Comparison of ENCODE assay signal across 9 cellular contexts in the genomic region with DNA sequence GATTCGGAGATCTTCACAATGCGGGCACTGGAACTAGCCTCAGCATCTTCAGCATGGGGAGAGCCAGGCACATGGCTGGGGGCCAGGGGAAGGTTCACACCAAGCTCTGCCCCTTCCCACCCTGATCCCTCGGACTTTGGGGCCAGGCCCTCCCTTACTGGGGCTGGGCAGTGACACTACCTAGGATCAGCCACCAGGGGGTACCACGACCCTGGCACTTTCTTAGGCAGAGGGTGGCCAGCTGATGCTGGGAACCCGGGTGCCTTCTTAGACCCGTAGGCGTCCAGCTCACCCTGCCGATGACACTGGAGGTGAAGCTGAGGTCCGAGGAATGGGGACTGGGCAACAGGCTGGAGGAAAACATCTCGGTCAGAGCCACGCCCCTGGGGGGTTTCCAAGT. TPM values are rescaled to one million over a fixed set of nuclear protein-coding genes. Genes with fewer than 3 reads are reported as not detected.
DNase-seq lines count a peak whose midpoint lies in the region; ATAC-seq and TF ChIP-seq lines count a peak whose summit lies in the region.
"Not testable (repeated sequence)": the region's sequence is repeated elsewhere in the genome, so short reads cannot be mapped to it uniquely, and the experiment has no call there.
"Had no signal": no experiment of that assay in that cellular context is flagged by ENCODE, and none has a peak within 500 bp of the region (broad histone marks: within the 10 kb centered on the region; RNA-seq: fewer than 3 reads in every experiment).

No MANE protein-coding gene starts in this region.

- H3K4me2 ChIP-seq in GM23338; mammary epithelial cell (ENCODE audit: insufficient read depth, low read depth, low read length): not testable (repeated sequence)

- H2AFZ ChIP-seq in GM23338; mammary epithelial cell (ENCODE audit: low read depth, low read length): not testable (repeated sequence)

- not testable (repeated sequence) for H3K27me3 Mint-ChIP-seq in CD8-positive, alpha-beta T cell (ENCODE audit: low read depth); GM23338 (ENCODE audit: insufficient read depth, low read depth, poor library complexity); neural crest cell (ENCODE audit: low read depth)

- not testable (repeated sequence) for H3K9me3 Mint-ChIP-seq in CD8-positive, alpha-beta T cell; GM23338; neural crest cell

- no CpG with 5 or more reads among the region's 11 CpGs for WGBS in mammary epithelial cell (ENCODE audit: low coverage, missing lambda C conversion rate)

- dilution Hi-C loops in mammary epithelial cell (cut with HindIII; ENCODE audit: low sequenced_read_pairs): not testable (repeated sequence)

- peak in 1 of 7 experiments; percentile 13 for DNase-seq in CD8-positive, alpha-beta T cell
- DNase-seq in GM23338 (ENCODE audit: low spot score): peak; percentile 48
- peak; percentile 4 for DNase-seq in NCI-H460 (ENCODE audit: extremely low read depth, low read depth)
- peak; percentile 34 for DNase-seq in activated CD4-positive, alpha-beta T cell treated with anti-CD3 and anti-CD28 coated beads for 48 hours
- DNase-seq in mammary epithelial cell, tibial artery: not testable (repeated sequence)
- DNase-seq in head of caudate nucleus: peak in 26 of 42 donors; percentile 5 to 55 (median 18)
- peak; percentile 29 for DNase-seq in neural crest cell (ENCODE audit: low read depth, low spot score)

- not testable (repeated sequence) for H3K36me3 Mint-ChIP-seq in CD8-positive, alpha-beta T cell; GM23338 (ENCODE audit: low read depth); neural crest cell (ENCODE audit: low read depth)

- not testable (repeated sequence) for H3K27ac ChIP-seq in CD8-positive, alpha-beta T cell (ENCODE audit: low read depth, low read length); GM23338 (ENCODE audit: low read depth); mammary epithelial cell (ENCODE audit: insufficient read depth, low read depth, low read length); tibial artery

- H3F3A ChIP-seq in GM23338 (replicated peaks; ENCODE audit: low read depth): not testable (repeated sequence)

- not testable (repeated sequence) for H3K79me2 ChIP-seq in GM23338 (replicated peaks; ENCODE audit: insufficient read depth); mammary epithelial cell (ENCODE audit: insufficient read depth, low read length)

- H3K27me3 ChIP-seq in CD8-positive, alpha-beta T cell (ENCODE audit: insufficient read depth, low read length); GM23338 (ENCODE audit: insufficient read depth); mammary epithelial cell (ENCODE audit: insufficient read depth, low read length); tibial artery: not testable (repeated sequence)

- CTCF ChIA-PET in CD8-positive, alpha-beta T cell (lab: Charles Lee); mammary epithelial cell (lab: Charles Lee; ENCODE audit: low non-redundant PET): not testable (repeated sequence)

- BruUV-seq in mammary epithelial cell (replicated peaks; lab: Mats Ljungman, UMichigan): not testable (repeated sequence)

- intact Hi-C loops in CD8-positive, alpha-beta T cell (cut with DNase I, micrococcal nuclease); mammary epithelial cell (cut with micrococcal nuclease); head of caudate nucleus (cut with DNase I); tibial artery (cut with DNase I; ENCODE audit: low total_unique reads): not testable (repeated sequence)

- ATAC-seq in CD8-positive, alpha-beta T cell; GM23338: not testable (repeated sequence)

- not testable (repeated sequence) for H3K4me1 ChIP-seq in CD8-positive, alpha-beta T cell (ENCODE audit: insufficient read depth, low read length); GM23338 (ENCODE audit: insufficient read depth); mammary epithelial cell (ENCODE audit: insufficient read depth, low read length); tibial artery

- POLR2A ChIA-PET in CD8-positive, alpha-beta T cell (lab: Charles Lee): not testable (repeated sequence)

- not testable (repeated sequence) for H3K4me3 ChIP-seq in CD8-positive, alpha-beta T cell (ENCODE audit: low read depth, low read length); GM23338; mammary epithelial cell (replicated peaks in 1 of 3; ENCODE audit: insufficient read depth in 1 of 3, low read depth in 2 of 3, low read length in 3 of 3); tibial artery

- H3K4me1 Mint-ChIP-seq in CD8-positive, alpha-beta T cell (ENCODE audit: low read depth): not testable (repeated sequence)
- H3K4me1 Mint-ChIP-seq in GM23338: peaks cover 25% of the 10 kb centered on the region
- H3K4me1 Mint-ChIP-seq in neural crest cell: peaks cover 17% of the 10 kb centered on the region

- peak; percentile 19 for TF ChIP-seq CTCF in CD8-positive, alpha-beta T cell (IDR thresholded peaks at IDR 0.05)
- peak; percentile 42 to 63 for TF ChIP-seq CTCF in GM23338 (conservative IDR thresholded peaks at IDR 0.05; ENCODE audit: low read depth in 2 of 2)
- TF ChIP-seq CTCF in mammary epithelial cell (conservative IDR thresholded peaks at IDR 0.05 in 1 of 2, IDR thresholded peaks at IDR 0.05 in 1 of 2; ENCODE audit: extremely low read depth in 1 of 2, insufficient read depth in 1 of 2, low read depth in 1 of 2, low read length in 2 of 2): peak; percentile 5 to 32
- TF ChIP-seq CTCF in neural crest cell (conservative IDR thresholded peaks at IDR 0.05): peak; percentile 47
- TF ChIP-seq CTCF in tibial artery (IDR thresholded peaks at IDR 0.05): peak; percentile 45 to 54

- not testable (repeated sequence) for H3K27ac Mint-ChIP-seq in CD8-positive, alpha-beta T cell; GM23338; neural crest cell (ENCODE audit: unreplicated experiment)

- not testable (repeated sequence) for H4K20me1 ChIP-seq in GM23338 (replicated peaks; ENCODE audit: insufficient read depth); mammary epithelial cell (ENCODE audit: insufficient read depth, low read length)

- in situ Hi-C loops in mammary epithelial cell (cut with MboI; ENCODE audit: low sequenced_read_pairs in 2 of 2): loop anchor here in 1 of 2 donors (25.0 kb wide), 1 partner anchor 133 kb away; the partner anchor contains the start of gene PIWIL3

- not testable (repeated sequence) for H3K4me3 Mint-ChIP-seq in CD8-positive, alpha-beta T cell; GM23338; neural crest cell

- H3K9me3 ChIP-seq in CD8-positive, alpha-beta T cell (ENCODE audit: low read length); mammary epithelial cell (replicated peaks; ENCODE audit: insufficient read depth, low read length); tibial artery: not testable (repeated sequence)

- H3K36me3 ChIP-seq in CD8-positive, alpha-beta T cell (ENCODE audit: insufficient read depth, low read length); GM23338 (ENCODE audit: insufficient read depth); mammary epithelial cell (ENCODE audit: insufficient read depth, low read length); tibial artery: not testable (repeated sequence)

- H3K9ac ChIP-seq in mammary epithelial cell (ENCODE audit: insufficient read depth, low read length): not testable (repeated sequence)

- not testable (repeated sequence) for H3K9me2 ChIP-seq in GM23338 (ENCODE audit: insufficient read depth)

RNA-seq across cellular contexts. Expression of gene GGT1, which starts 26.1 kb away (rescaled TPM):
- total RNA-seq in CD8-positive, alpha-beta T cell: 1 to 10 TPM; 5.9 to 6.5 TPM
- 4.5 and 7.4 TPM in 2 replicates for total RNA-seq in GM23338 (2014; rRNA removed; shearing (Covaris generic))
- polyA plus RNA-seq in GM23338 (2016; fragmentation: Nextera tagmentation; extraction: Ambion mirVana) (6.4 and 6.6 TPM in 2 replicates), mammary epithelial cell (14.6 TPM)
- total RNA-seq in NCI-H460 (2014; rRNA removed; shearing (Covaris generic)): 47.2 and 53.5 TPM in 2 replicates
- polyA plus RNA-seq in NCI-H460 (2014; cell fraction: nucleus; rRNA removed): 158 and 170 TPM in 2 replicates
- total RNA-seq in mammary epithelial cell (10 to 100 TPM; 10.9 to 26.5 TPM), neural crest cell (1.4 and 3.3 TPM in 2 replicates)
- 18.3 TPM for polyA minus RNA-seq in mammary epithelial cell

RNA-seq across cellular contexts. Expression of gene LRRC75B, which starts 36.2 kb away (rescaled TPM):
- not detected for total RNA-seq in CD8-positive, alpha-beta T cell
- 12.8 and 22.1 TPM in 2 replicates for total RNA-seq in GM23338 (2014; rRNA removed; shearing (Covaris generic))
- polyA plus RNA-seq in GM23338 (2016; fragmentation: Nextera tagmentation; extraction: Ambion mirVana) (17.6 and 21.4 TPM in 2 replicates), mammary epithelial cell (6.9 TPM)
- 4.3 and 5.5 TPM in 2 replicates for total RNA-seq in NCI-H460 (2014; rRNA removed; shearing (Covaris generic))
- 16.9 and 33.3 TPM in 2 replicates for polyA plus RNA-seq in NCI-H460 (2014; cell fraction: nucleus; rRNA removed)
- total RNA-seq in mammary epithelial cell (10 to 100 TPM; 11.5 to 17.3 TPM), neural crest cell (15.4 and 16.7 TPM in 2 replicates)
- polyA minus RNA-seq in mammary epithelial cell: 1.9 TPM
- polyA plus RNA-seq: CD8-positive, alpha-beta memory T cell had no signal
